8 cellular contexts compared by ENCODE assay signal in the genomic region with DNA sequence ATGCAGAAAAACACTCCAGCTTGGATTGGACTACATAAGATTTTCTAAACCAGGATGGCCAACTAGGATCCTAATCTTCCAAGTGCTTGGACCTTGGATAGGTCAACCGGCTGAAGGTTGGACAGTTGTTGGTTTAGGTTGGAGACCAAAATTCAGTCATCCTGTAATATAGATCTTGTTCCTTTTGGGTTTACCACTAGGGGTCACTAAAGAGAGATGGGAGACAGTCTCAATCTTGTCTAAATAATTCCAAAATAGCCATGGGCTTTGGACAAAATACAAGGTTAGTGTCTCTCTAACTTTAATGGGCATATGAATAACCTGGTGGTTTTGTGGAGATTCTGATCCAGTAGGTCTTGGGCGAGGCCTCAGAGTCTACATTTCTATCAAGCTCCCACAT.
DNase-seq lines count a peak whose midpoint lies in the region; ATAC-seq and TF ChIP-seq lines count a peak whose summit lies in the region.

No MANE protein-coding gene starts in this region.

- no peak overlapping the region for H3K4me3 ChIP-seq in RWPE2 (ENCODE audit: severe bottlenecking)
- no peak overlapping the region for H3K4me3 ChIP-seq in foreskin fibroblast (ENCODE audit: low read depth in 1 of 2, low read length in 2 of 2)
- no peak overlapping the region for H3K4me3 ChIP-seq in psoas muscle

- peaks cover 38% of the 10 kb centered on the region for H3K4me1 Mint-ChIP-seq in activated CD4-positive, alpha-beta memory T cell treated with anti-CD3 and anti-CD28 coated beads for 36 hours (ENCODE audit: low read depth)

- peaks cover 6% of the 10 kb centered on the region for H3K36me3 Mint-ChIP-seq in activated CD4-positive, alpha-beta memory T cell treated with anti-CD3 and anti-CD28 coated beads for 36 hours

- POLR2A ChIA-PET in activated CD4-positive, alpha-beta memory T cell treated with anti-CD3 and anti-CD28 coated beads for 36 hours (lab: Charles Lee) = no interaction called here

- H3K27ac Mint-ChIP-seq in activated CD4-positive, alpha-beta memory T cell treated with anti-CD3 and anti-CD28 coated beads for 36 hours = no peak overlapping the region

- ATAC-seq in RWPE2 (ENCODE audit: low read depth) (0 out of 3 replicates have a peak, but pooled peaks have one; percentile 35), psoas muscle (no peak), GM21825 (IDR thresholded peaks at IDR 0.05; ENCODE audit: unreplicated experiment) (no peak)

- CTCF ChIA-PET in activated CD4-positive, alpha-beta memory T cell treated with anti-CD3 and anti-CD28 coated beads for 36 hours (lab: Charles Lee) = interaction anchor here (0.6 to 2.3 kb wide), 16 partner anchors 9 to 591 kb away, joined by 3 to 10 read pairs (median 4); no protein-coding TSS in a partner anchor

- H3K4me1 ChIP-seq in RWPE2 (ENCODE audit: insufficient read depth, poor library complexity, severe bottlenecking) = no peaks in the 10 kb centered on the region
- no peaks in the 10 kb centered on the region for H3K4me1 ChIP-seq in psoas muscle

- H3K9me3 ChIP-seq in RWPE2 (ENCODE audit: severe bottlenecking) = no peaks in the 10 kb centered on the region
- H3K9me3 ChIP-seq in psoas muscle = no peaks in the 10 kb centered on the region

- H3K9me3 Mint-ChIP-seq in activated CD4-positive, alpha-beta memory T cell treated with anti-CD3 and anti-CD28 coated beads for 36 hours = peaks cover 13% of the 10 kb centered on the region

- TF ChIP-seq EP300 in Ishikawa (IDR thresholded peaks at IDR 0.05; ENCODE audit: borderline replicate concordance) = no peak

- H3K27me3 Mint-ChIP-seq in activated CD4-positive, alpha-beta memory T cell treated with anti-CD3 and anti-CD28 coated beads for 36 hours = peaks cover 15% of the 10 kb centered on the region

- H3K27ac ChIP-seq in RWPE2 (ENCODE audit: poor library complexity, severe bottlenecking) = no peak overlapping the region
- no peak overlapping the region for H3K27ac ChIP-seq in psoas muscle

- peak; percentile 4 for DNase-seq in DMS 273 treated with DMSO at 0.1 percent for 48 hours (lab: John Stamatoyannopoulos, UW)
- DNase-seq in RWPE2 (ENCODE audit: low spot score) = no peak
- DNase-seq in foreskin fibroblast = peak; percentile 33 to 70
- no peak for DNase-seq in psoas muscle
- no peak for DNase-seq in activated CD4-positive, alpha-beta memory T cell treated with anti-CD3 and anti-CD28 coated beads for 36 hours
- DNase-seq in LoVo (ENCODE audit: low spot score) = no peak

- H3K36me3 ChIP-seq in RWPE2 (ENCODE audit: low read depth) = no peaks in the 10 kb centered on the region
- H3K36me3 ChIP-seq in psoas muscle (ENCODE audit: insufficient read depth in 1 of 2, low read depth in 1 of 2) = no peaks in the 10 kb centered on the region

- intact Hi-C loops in psoas muscle (cut with DNase I) = loop anchor here (5.0 to 10.0 kb wide), 3 partner anchors 58 to 488 kb away; no protein-coding TSS in a partner anchor
- intact Hi-C loops in activated CD4-positive, alpha-beta memory T cell treated with anti-CD3 and anti-CD28 coated beads for 36 hours (cut with micrococcal nuclease) = loop anchor here (10.0 kb wide), 2 partner anchors 488 to 862 kb away; no protein-coding TSS in a partner anchor

- H3K27me3 ChIP-seq in RWPE2 (ENCODE audit: insufficient read depth, poor library complexity, severe bottlenecking) (no peaks in the 10 kb centered on the region), psoas muscle (ENCODE audit: insufficient read depth in 3 of 3, low read length in 2 of 3) (peaks cover 0 to 4% (median 0%) of the 10 kb centered on the region in 3 donors)

- peak; percentile 65 for TF ChIP-seq RAD21 in Ishikawa (IDR thresholded peaks at IDR 0.05; ENCODE audit: low read depth)

- no peak overlapping the region for H3K4me3 Mint-ChIP-seq in activated CD4-positive, alpha-beta memory T cell treated with anti-CD3 and anti-CD28 coated beads for 36 hours

- TF ChIP-seq CTCF in RWPE2 (IDR thresholded peaks at IDR 0.05; ENCODE audit: poor library complexity, severe bottlenecking) (peak; percentile 70), foreskin fibroblast (IDR thresholded peaks at IDR 0.05; ENCODE audit: low read depth, low read length) (peak; percentile 60), psoas muscle (IDR thresholded peaks at IDR 0.05) (peak; percentile 56)

- WGBS in psoas muscle, 3 donors = 45 to 57% (median 50%) methylated on average over 2 of the region's 2 CpGs

TF ChIP-seq in Ishikawa, 13 proteins besides CTCF, POLR2A, EP300 and RAD21:
- TF ChIP-seq TCF12 (IDR thresholded peaks at IDR 0.05; ENCODE audit: low read depth) (no peak), ZBTB7A (IDR thresholded peaks at IDR 0.05; ENCODE audit: low read depth) (no peak), TAF1 (IDR thresholded peaks at IDR 0.05; ENCODE audit: low read depth) (no peak), YY1 (IDR thresholded peaks at IDR 0.05; ENCODE audit: low read depth) (no peak), CEBPB (IDR thresholded peaks at IDR 0.05) (no peak), EGR1 (IDR thresholded peaks at IDR 0.05) (no peak), NFIC (IDR thresholded peaks at IDR 0.05) (no peak), TEAD4 (IDR thresholded peaks at IDR 0.05) (no peak), CREB1 (IDR thresholded peaks at IDR 0.05; ENCODE audit: low read depth) (no peak), FOXM1 (IDR thresholded peaks at IDR 0.05; ENCODE audit: borderline replicate concordance, low read depth) (no peak)
- TF ChIP-seq, protein P1, sequence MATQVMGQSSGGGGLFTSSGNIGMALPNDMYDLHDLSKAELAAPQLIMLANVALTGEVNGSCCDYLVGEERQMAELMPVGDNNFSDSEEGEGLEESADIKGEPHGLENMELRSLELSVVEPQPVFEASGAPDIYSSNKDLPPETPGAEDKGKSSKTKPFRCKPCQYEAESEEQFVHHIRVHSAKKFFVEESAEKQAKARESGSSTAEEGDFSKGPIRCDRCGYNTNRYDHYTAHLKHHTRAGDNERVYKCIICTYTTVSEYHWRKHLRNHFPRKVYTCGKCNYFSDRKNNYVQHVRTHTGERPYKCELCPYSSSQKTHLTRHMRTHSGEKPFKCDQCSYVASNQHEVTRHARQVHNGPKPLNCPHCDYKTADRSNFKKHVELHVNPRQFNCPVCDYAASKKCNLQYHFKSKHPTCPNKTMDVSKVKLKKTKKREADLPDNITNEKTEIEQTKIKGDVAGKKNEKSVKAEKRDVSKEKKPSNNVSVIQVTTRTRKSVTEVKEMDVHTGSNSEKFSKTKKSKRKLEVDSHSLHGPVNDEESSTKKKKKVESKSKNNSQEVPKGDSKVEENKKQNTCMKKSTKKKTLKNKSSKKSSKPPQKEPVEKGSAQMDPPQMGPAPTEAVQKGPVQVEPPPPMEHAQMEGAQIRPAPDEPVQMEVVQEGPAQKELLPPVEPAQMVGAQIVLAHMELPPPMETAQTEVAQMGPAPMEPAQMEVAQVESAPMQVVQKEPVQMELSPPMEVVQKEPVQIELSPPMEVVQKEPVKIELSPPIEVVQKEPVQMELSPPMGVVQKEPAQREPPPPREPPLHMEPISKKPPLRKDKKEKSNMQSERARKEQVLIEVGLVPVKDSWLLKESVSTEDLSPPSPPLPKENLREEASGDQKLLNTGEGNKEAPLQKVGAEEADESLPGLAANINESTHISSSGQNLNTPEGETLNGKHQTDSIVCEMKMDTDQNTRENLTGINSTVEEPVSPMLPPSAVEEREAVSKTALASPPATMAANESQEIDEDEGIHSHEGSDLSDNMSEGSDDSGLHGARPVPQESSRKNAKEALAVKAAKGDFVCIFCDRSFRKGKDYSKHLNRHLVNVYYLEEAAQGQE (IDR thresholded peaks at IDR 0.05; ENCODE audit: low read depth) = no peak
- TF ChIP-seq, protein P2, sequence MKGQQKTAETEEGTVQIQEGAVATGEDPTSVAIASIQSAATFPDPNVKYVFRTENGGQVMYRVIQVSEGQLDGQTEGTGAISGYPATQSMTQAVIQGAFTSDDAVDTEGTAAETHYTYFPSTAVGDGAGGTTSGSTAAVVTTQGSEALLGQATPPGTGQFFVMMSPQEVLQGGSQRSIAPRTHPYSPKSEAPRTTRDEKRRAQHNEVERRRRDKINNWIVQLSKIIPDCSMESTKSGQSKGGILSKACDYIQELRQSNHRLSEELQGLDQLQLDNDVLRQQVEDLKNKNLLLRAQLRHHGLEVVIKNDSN (IDR thresholded peaks at IDR 0.05) = no peak
- TF ChIP-seq, protein P3, sequence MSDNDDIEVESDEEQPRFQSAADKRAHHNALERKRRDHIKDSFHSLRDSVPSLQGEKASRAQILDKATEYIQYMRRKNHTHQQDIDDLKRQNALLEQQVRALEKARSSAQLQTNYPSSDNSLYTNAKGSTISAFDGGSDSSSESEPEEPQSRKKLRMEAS (IDR thresholded peaks at IDR 0.05) = no peak

Comparison
In these comparisons a context has a peak if more than half of its experiments do, and no peak if none do; other contexts are left out.
1. DNase-seq: peak in DMS 273 treated with DMSO at 0.1 percent for 48 hours (single experiment) and foreskin fibroblast (2 of 2); none in RWPE2 (single experiment), psoas muscle (0 of 2), activated CD4-positive, alpha-beta memory T cell treated with anti-CD3 and anti-CD28 coated beads for 36 hours (single experiment) and LoVo (single experiment).
2. Peak in every context shown above with its lines, with median percentiles within 50 percentile points of each other: CTCF ChIP-seq.